ENCODE assay signal across 9 cellular contexts in the genomic region with DNA sequence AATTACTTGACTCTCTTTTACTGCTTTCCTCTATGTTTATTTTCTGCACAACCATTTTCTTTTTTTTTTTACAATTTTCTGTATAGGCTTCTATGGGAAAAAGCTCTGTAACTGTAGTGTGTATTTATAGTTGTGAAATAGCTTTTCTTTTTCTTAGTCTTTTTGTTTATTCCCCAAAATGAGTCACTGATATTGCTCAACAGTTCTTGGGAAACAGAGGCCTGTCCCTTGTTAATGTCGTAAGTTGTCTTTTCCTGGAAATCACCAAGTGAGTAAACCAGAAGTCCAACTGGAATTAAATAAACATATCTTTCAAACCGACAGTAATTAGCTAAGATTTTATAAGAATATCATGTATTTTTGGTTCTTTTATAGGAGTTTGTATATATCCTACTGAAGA.
DNase-seq lines count a peak whose midpoint lies in the region; ATAC-seq and TF ChIP-seq lines count a peak whose summit lies in the region.
"Had no signal": no experiment of that assay in that cellular context is flagged by ENCODE, and none has a peak within 500 bp of the region (broad histone marks: within the 10 kb centered on the region; RNA-seq: fewer than 3 reads in every experiment).

No MANE protein-coding gene starts in this region.

- H3K27me3 ChIP-seq in right lobe of liver = no peaks in the 10 kb centered on the region
- H3K27me3 ChIP-seq in aorta (ENCODE audit: control insufficient read depth in 1 of 2, insufficient read depth in 2 of 2, low read length in 1 of 2) = no peaks in the 10 kb centered on the region
- H3K27me3 ChIP-seq in esophagus squamous epithelium = no peaks in the 10 kb centered on the region

- H3K36me3 Mint-ChIP-seq in natural killer cell treated with Interleukin-12 subunit alpha and Interleukin-12 subunit beta and Interleukin-15 and Interleukin-18, amount 100 ng/mL, for 72 hours = peaks cover 5% of the 10 kb centered on the region
- H3K36me3 Mint-ChIP-seq in natural killer cell = no peaks in the 10 kb centered on the region

- no peak for DNase-seq in natural killer cell treated with Interleukin-12 subunit alpha and Interleukin-12 subunit beta and Interleukin-15 and Interleukin-18, amount 100 ng/mL, for 72 hours (ENCODE audit: low spot score)
- DNase-seq in natural killer cell (no peak), choroid plexus epithelial cell (ENCODE audit: low read depth) (peak; percentile 98), right lobe of liver (no peak), aorta (no peak), esophagus squamous epithelium (lab: John Stamatoyannopoulos, UW) (no peak), putamen (ENCODE audit: low spot score) (no peak)
- DNase-seq in activated CD4-positive, alpha-beta T cell treated with anti-CD3 and anti-CD28 coated beads, Interleukin-2, amount 50 U/mL, for 1 hour = no peak

- H3K27ac ChIP-seq in right lobe of liver (peak overlapping the region in 2 of 3 donors; percentile 6 to 41), aorta (ENCODE audit: low read depth in 1 of 2, low read length in 2 of 2) (no peak overlapping the region), esophagus squamous epithelium (peak overlapping the region in 1 of 4 donors; percentile 33)

- TF ChIP-seq POLR2A in right lobe of liver (IDR thresholded peaks at IDR 0.05) (no peak), esophagus squamous epithelium (IDR thresholded peaks at IDR 0.05) (no peak)

- H3K9me3 Mint-ChIP-seq in natural killer cell treated with Interleukin-12 subunit alpha and Interleukin-12 subunit beta and Interleukin-15 and Interleukin-18, amount 100 ng/mL, for 72 hours = peaks cover 7% of the 10 kb centered on the region
- peaks cover 0 to 2% of the 10 kb centered on the region in 2 donors for H3K9me3 Mint-ChIP-seq in natural killer cell

- H3K36me3 ChIP-seq in right lobe of liver (no peaks in the 10 kb centered on the region), aorta (ENCODE audit: control insufficient read depth in 1 of 2, insufficient read depth in 2 of 2, low read length in 1 of 2) (no peaks in the 10 kb centered on the region), esophagus squamous epithelium (no peaks in the 10 kb centered on the region)

- H3K9me3 ChIP-seq in right lobe of liver = no peaks in the 10 kb centered on the region
- no peaks in the 10 kb centered on the region for H3K9me3 ChIP-seq in aorta (ENCODE audit: control insufficient read depth, low read length)
- H3K9me3 ChIP-seq in esophagus squamous epithelium = no peaks in the 10 kb centered on the region

- H3K27ac Mint-ChIP-seq in natural killer cell treated with Interleukin-12 subunit alpha and Interleukin-12 subunit beta and Interleukin-15 and Interleukin-18, amount 100 ng/mL, for 72 hours = peak overlapping the region; percentile 37 to 85
- H3K27ac Mint-ChIP-seq in natural killer cell = no peak overlapping the region
- H3K27ac Mint-ChIP-seq: B cell had no signal

- peaks cover 11 to 37% of the 10 kb centered on the region in 2 donors for H3K4me1 Mint-ChIP-seq in natural killer cell treated with Interleukin-12 subunit alpha and Interleukin-12 subunit beta and Interleukin-15 and Interleukin-18, amount 100 ng/mL, for 72 hours (ENCODE audit: low read depth in 2 of 2)
- peaks cover 0 to 11% of the 10 kb centered on the region in 2 donors for H3K4me1 Mint-ChIP-seq in natural killer cell
- H3K4me1 Mint-ChIP-seq: B cell had no signal

- TF ChIP-seq CTCF in natural killer cell (IDR thresholded peaks at IDR 0.05) (no peak), choroid plexus epithelial cell (conservative IDR thresholded peaks at IDR 0.05; ENCODE audit: low read depth, low read length) (no peak), right lobe of liver (IDR thresholded peaks at IDR 0.05) (no peak), esophagus squamous epithelium (IDR thresholded peaks at IDR 0.05) (no peak)

- H3K4me1 ChIP-seq in right lobe of liver (peaks cover 0 to 5% (median 0%) of the 10 kb centered on the region in 4 donors), aorta (ENCODE audit: control insufficient read depth in 1 of 2, insufficient read depth in 2 of 2, low read length in 2 of 2) (peaks cover 0 to 4% of the 10 kb centered on the region in 2 donors), esophagus squamous epithelium (peaks cover 0 to 12% (median 11%) of the 10 kb centered on the region in 3 donors)

- ATAC-seq in natural killer cell treated with Interleukin-12 subunit alpha and Interleukin-12 subunit beta and Interleukin-15 and Interleukin-18, amount 100 ng/mL, for 72 hours = peak in 1 of 2 donors; percentile 40
- no peak for ATAC-seq in natural killer cell
- peak; percentile 70 to 94 (median 89) for ATAC-seq in right lobe of liver
- peak; percentile 83 for ATAC-seq in aorta (ENCODE audit: low FRiP score)

- 0% methylated on average over 2 of the region's 2 CpGs for WGBS in right lobe of liver (ENCODE audit: insufficient coverage, low coverage, low lambda C conversion rate, missing lambda C conversion rate)
- 1 to 2% methylated on average over 2 of the region's 2 CpGs for WGBS in aorta, 2 donors
- 8 to 14% methylated on average over 2 of the region's 2 CpGs for WGBS in esophagus squamous epithelium, 2 donors

- no peaks in the 10 kb centered on the region for H3K27me3 Mint-ChIP-seq in natural killer cell treated with Interleukin-12 subunit alpha and Interleukin-12 subunit beta and Interleukin-15 and Interleukin-18, amount 100 ng/mL, for 72 hours
- no peaks in the 10 kb centered on the region for H3K27me3 Mint-ChIP-seq in natural killer cell (ENCODE audit: low read depth in 2 of 2)
- H3K27me3 Mint-ChIP-seq: B cell had no signal

- peak overlapping the region; percentile 49 for H3K4me3 Mint-ChIP-seq in natural killer cell treated with Interleukin-12 subunit alpha and Interleukin-12 subunit beta and Interleukin-15 and Interleukin-18, amount 100 ng/mL, for 72 hours
- no peak overlapping the region for H3K4me3 Mint-ChIP-seq in natural killer cell
- H3K4me3 Mint-ChIP-seq: B cell had no signal

- intact Hi-C loops in natural killer cell (cut with micrococcal nuclease) (no loop called here), right lobe of liver (cut with DNase I) (no loop called here), aorta (cut with DNase I) (loop anchor here in 1 of 2 donors (10.0 kb wide), 2 partner anchors 84 to 316 kb away; no protein-coding TSS in a partner anchor), esophagus squamous epithelium (cut with DNase I) (no loop called here)

- H3K4me3 ChIP-seq in choroid plexus epithelial cell (ENCODE audit: low read depth, low read length) (no peak overlapping the region), right lobe of liver (no peak overlapping the region), aorta (ENCODE audit: low read length in 2 of 2) (no peak overlapping the region), esophagus squamous epithelium (no peak overlapping the region)

Comparison
In these comparisons a context has a peak if more than half of its experiments do, and no peak if none do; other contexts are left out.
1. H3K27ac Mint-ChIP-seq: peak in natural killer cell treated with Interleukin-12 subunit alpha and Interleukin-12 subunit beta and Interleukin-15 and Interleukin-18, amount 100 ng/mL, for 72 hours (2 of 2); none in natural killer cell (0 of 2).
2. ATAC-seq: peak in right lobe of liver (4 of 4) and aorta (single experiment); none in natural killer cell (0 of 3).
3. H3K27ac ChIP-seq: peak in right lobe of liver (2 of 3); none in aorta (0 of 2).